ENCODE assay signal across 26 cellular contexts in genomic region chr5:169157064-169157463, GRCh38.
"Had no signal": no experiment of that assay in that cellular context is flagged by ENCODE, and none has a peak within 500 bp of the region (broad histone marks: within the 10 kb centered on the region; RNA-seq: fewer than 3 reads in every experiment).

No MANE protein-coding gene starts in this region.

- H3K36me3 ChIP-seq: adrenal gland, ascending aorta, left ventricle myocardium inferior, neutrophil, ovary, prostate gland, upper lobe of left lung, WERI-Rb-1 had no signal

- H3K4me3 ChIP-seq: adrenal gland, ascending aorta, coronary artery, left ventricle myocardium inferior, ovary, prostate gland, testis, upper lobe of left lung had no signal

- H3K9me3 ChIP-seq: neutrophil, ovary, prostate gland, testis had no signal

- H3K27ac ChIP-seq: adrenal gland, ascending aorta, coronary artery, epithelial cell of prostate, left ventricle myocardium inferior, neutrophil, ovary, prostate gland, testis, upper lobe of left lung, WERI-Rb-1 had no signal

- DNase-seq: activated CD4-positive, alpha-beta T cell treated with anti-CD3 and anti-CD28 coated beads, Interleukin-2, amount 50 U/mL, for 1 hour; activated CD4-positive, CD25-positive, alpha-beta regulatory T cell treated with anti-CD3 and anti-CD28 coated beads, Interleukin-2, amount 50 U/mL, for 72 hours; activated CD8-positive, alpha-beta T cell treated with anti-CD3 and anti-CD28 coated beads, Interleukin-2, amount 10 ng/mL, durations not matched to agents 7 days and 5 days; activated naive CD4-positive, alpha-beta T cell; activated T-cell treated with anti-CD3 and anti-CD28 coated beads, Interleukin-2, amount 50 U/mL, for 24 hours; adrenal gland; cerebellar nuclear complex; endodermal cell; foreskin melanocyte; glutamatergic neuron; hippocampal formation; left ventricle myocardium inferior; ovary; stimulated activated CD4-positive, alpha-beta T cell treated with anti-CD3 and anti-CD28 coated beads, Interleukin-2, amount 100 ng/mL, for 48 hours; stimulated activated naive CD4-positive, alpha-beta T cell; T-helper 2 cell; testis; upper lobe of left lung; WERI-Rb-1 had no signal

- ATAC-seq: activated CD8-positive, alpha-beta T cell treated with anti-CD3 and anti-CD28 coated beads, Interleukin-2, amount 10 ng/mL, durations not matched to agents 7 days and 5 days; activated T-helper 17 cell treated with anti-CD3 and anti-CD28 coated beads, Interleukin-2, amount 50 U/mL, for 72 hours; natural killer cell treated with Interleukin-12 subunit alpha and Interleukin-12 subunit beta and Interleukin-15 and Interleukin-18, amount 100 ng/mL, for 72 hours had no signal

- H3K27me3 ChIP-seq: adrenal gland, ascending aorta, neutrophil, ovary, testis, upper lobe of left lung had no signal

- H3K4me1 ChIP-seq: prostate gland, testis, upper lobe of left lung had no signal
